In the genomic region with DNA sequence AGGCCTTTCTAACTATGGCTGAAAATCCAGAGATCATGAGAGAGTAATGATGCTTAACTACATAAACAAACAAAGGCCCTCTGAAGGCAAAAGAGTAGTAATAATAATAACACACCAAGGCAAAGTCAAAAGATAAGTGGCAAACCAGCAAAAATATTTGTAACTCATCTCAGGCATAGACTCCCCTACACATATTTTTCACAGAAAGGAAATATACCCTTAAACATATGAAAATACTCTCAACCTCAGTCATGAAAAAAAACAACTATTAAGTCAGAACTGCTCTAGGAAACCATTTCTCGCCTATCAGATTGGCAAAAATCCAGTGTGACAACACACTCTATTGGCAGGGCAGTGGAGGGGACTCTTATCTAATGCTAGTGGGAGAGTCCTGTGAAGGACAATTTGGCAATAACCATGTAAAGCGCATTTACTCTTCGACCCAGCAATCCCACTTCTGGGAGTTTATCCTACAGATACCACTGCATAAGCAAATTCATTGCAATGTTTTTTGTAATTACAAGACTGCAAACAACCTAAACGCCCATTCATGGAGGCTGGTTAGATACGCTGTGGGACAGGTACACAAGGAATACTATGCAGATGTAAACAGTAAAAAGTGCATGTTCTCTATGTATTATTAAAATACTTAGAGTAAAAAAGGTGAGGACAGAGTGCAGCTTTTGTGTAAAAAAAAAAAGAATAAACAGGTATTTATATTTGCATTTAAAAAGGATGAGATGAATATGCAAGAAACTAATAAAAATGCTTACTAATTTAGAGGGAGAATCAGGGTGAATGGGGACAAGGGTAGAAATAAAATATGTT, we compare ENCODE assay signal across 2 cellular contexts.
A peak's percentile ranks its signal among the peaks of the same experiment; 100 is the strongest.
TF ChIP-seq lines count a peak whose summit lies in the region.

No MANE protein-coding gene starts in this region.

TF ChIP-seq in K562, 482 proteins besides CTCF, POLR2A, EP300 and RAD21 (continues in another document):
- TF ChIP-seq FOSL1 (tag; conservative IDR thresholded peaks at IDR 0.05) (peak; percentile 34; the same call in 1 of the 2 replicates), SMAD1 (IDR thresholded peaks at IDR 0.05; ENCODE audit: low read depth, low read length, partially characterized antibody) (peak; percentile 76), TAF15 (IDR thresholded peaks at IDR 0.05; ENCODE audit: low read depth, low read length) (no peak), GTF2E2 (tag; IDR thresholded peaks at IDR 0.05) (0 out of 2 replicates have a peak, but pooled peaks have one; percentile 40), CEBPG (CRISPR knock-in tag; IDR thresholded peaks at IDR 0.05) (no peak), CEBPG (tag; conservative IDR thresholded peaks at IDR 0.05 in 1 of 2, IDR thresholded peaks at IDR 0.05 in 1 of 2) (peak; percentile 78 to 82), CAMTA2 (CRISPR knock-in tag; conservative IDR thresholded peaks at IDR 0.05) (no peak), ZFP36 (IDR thresholded peaks at IDR 0.05; ENCODE audit: low read depth, low read length, partially characterized antibody) (peak; percentile 5), CREM (IDR thresholded peaks at IDR 0.05; ENCODE audit: low read depth) (peak; percentile 24; the same call in 1 of the 2 replicates), ATF7 (IDR thresholded peaks at IDR 0.05) (peak; percentile 27; the same call in 1 of the 2 replicates), RCOR1 (IDR thresholded peaks at IDR 0.05; ENCODE audit: borderline replicate concordance in 1 of 2, low read depth in 2 of 2, low read length in 2 of 2) (peak in 1 of 2 experiments; percentile 60; a peak in 1 of 4 replicates)
- TF ChIP-seq, protein P1, sequence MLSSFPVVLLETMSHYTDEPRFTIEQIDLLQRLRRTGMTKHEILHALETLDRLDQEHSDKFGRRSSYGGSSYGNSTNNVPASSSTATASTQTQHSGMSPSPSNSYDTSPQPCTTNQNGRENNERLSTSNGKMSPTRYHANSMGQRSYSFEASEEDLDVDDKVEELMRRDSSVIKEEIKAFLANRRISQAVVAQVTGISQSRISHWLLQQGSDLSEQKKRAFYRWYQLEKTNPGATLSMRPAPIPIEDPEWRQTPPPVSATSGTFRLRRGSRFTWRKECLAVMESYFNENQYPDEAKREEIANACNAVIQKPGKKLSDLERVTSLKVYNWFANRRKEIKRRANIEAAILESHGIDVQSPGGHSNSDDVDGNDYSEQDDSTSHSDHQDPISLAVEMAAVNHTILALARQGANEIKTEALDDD (IDR thresholded peaks at IDR 0.05): 0 out of 2 replicates have a peak, but pooled peaks have one; percentile 25
- TF ChIP-seq, protein P2, sequence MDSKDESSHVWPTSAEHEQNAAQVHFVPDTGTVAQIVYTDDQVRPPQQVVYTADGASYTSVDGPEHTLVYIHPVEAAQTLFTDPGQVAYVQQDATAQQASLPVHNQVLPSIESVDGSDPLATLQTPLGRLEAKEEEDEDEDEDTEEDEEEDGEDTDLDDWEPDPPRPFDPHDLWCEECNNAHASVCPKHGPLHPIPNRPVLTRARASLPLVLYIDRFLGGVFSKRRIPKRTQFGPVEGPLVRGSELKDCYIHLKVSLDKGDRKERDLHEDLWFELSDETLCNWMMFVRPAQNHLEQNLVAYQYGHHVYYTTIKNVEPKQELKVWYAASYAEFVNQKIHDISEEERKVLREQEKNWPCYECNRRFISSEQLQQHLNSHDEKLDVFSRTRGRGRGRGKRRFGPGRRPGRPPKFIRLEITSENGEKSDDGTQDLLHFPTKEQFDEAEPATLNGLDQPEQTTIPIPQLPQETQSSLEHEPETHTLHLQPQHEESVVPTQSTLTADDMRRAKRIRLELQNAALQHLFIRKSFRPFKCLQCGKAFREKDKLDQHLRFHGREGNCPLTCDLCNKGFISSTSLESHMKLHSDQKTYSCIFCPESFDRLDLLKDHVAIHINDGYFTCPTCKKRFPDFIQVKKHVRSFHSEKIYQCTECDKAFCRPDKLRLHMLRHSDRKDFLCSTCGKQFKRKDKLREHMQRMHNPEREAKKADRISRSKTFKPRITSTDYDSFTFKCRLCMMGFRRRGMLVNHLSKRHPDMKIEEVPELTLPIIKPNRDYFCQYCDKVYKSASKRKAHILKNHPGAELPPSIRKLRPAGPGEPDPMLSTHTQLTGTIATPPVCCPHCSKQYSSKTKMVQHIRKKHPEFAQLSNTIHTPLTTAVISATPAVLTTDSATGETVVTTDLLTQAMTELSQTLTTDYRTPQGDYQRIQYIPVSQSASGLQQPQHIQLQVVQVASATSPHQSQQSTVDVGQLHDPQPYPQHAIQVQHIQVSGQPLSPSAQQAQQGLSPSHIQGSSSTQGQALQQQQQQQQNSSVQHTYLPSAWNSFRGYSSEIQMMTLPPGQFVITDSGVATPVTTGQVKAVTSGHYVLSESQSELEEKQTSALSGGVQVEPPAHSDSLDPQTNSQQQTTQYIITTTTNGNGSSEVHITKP (IDR thresholded peaks at IDR 0.05; ENCODE audit: partially characterized antibody): peak; percentile 17
- TF ChIP-seq, protein P3, sequence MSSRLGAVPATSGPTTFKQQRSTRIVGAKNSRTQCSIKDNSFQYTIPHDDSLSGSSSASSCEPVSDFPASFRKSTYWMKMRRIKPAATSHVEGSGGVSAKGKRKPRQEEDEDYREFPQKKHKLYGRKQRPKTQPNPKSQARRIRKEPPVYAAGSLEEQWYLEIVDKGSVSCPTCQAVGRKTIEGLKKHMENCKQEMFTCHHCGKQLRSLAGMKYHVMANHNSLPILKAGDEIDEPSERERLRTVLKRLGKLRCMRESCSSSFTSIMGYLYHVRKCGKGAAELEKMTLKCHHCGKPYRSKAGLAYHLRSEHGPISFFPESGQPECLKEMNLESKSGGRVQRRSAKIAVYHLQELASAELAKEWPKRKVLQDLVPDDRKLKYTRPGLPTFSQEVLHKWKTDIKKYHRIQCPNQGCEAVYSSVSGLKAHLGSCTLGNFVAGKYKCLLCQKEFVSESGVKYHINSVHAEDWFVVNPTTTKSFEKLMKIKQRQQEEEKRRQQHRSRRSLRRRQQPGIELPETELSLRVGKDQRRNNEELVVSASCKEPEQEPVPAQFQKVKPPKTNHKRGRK (tag; IDR thresholded peaks at IDR 0.05): peak; percentile 62; the same call in 1 of the 2 replicates
- TF ChIP-seq, protein P4, sequence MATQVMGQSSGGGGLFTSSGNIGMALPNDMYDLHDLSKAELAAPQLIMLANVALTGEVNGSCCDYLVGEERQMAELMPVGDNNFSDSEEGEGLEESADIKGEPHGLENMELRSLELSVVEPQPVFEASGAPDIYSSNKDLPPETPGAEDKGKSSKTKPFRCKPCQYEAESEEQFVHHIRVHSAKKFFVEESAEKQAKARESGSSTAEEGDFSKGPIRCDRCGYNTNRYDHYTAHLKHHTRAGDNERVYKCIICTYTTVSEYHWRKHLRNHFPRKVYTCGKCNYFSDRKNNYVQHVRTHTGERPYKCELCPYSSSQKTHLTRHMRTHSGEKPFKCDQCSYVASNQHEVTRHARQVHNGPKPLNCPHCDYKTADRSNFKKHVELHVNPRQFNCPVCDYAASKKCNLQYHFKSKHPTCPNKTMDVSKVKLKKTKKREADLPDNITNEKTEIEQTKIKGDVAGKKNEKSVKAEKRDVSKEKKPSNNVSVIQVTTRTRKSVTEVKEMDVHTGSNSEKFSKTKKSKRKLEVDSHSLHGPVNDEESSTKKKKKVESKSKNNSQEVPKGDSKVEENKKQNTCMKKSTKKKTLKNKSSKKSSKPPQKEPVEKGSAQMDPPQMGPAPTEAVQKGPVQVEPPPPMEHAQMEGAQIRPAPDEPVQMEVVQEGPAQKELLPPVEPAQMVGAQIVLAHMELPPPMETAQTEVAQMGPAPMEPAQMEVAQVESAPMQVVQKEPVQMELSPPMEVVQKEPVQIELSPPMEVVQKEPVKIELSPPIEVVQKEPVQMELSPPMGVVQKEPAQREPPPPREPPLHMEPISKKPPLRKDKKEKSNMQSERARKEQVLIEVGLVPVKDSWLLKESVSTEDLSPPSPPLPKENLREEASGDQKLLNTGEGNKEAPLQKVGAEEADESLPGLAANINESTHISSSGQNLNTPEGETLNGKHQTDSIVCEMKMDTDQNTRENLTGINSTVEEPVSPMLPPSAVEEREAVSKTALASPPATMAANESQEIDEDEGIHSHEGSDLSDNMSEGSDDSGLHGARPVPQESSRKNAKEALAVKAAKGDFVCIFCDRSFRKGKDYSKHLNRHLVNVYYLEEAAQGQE (CRISPR knock-in tag; IDR thresholded peaks at IDR 0.05; ENCODE audit: low read depth): no peak

TF ChIP-seq in HepG2, 621 proteins besides CTCF, POLR2A, EP300 and RAD21 (continues in another document):
- TF ChIP-seq MTF1 (CRISPR knock-in tag; IDR thresholded peaks at IDR 0.05): no peak
- TF ChIP-seq, protein P5, sequence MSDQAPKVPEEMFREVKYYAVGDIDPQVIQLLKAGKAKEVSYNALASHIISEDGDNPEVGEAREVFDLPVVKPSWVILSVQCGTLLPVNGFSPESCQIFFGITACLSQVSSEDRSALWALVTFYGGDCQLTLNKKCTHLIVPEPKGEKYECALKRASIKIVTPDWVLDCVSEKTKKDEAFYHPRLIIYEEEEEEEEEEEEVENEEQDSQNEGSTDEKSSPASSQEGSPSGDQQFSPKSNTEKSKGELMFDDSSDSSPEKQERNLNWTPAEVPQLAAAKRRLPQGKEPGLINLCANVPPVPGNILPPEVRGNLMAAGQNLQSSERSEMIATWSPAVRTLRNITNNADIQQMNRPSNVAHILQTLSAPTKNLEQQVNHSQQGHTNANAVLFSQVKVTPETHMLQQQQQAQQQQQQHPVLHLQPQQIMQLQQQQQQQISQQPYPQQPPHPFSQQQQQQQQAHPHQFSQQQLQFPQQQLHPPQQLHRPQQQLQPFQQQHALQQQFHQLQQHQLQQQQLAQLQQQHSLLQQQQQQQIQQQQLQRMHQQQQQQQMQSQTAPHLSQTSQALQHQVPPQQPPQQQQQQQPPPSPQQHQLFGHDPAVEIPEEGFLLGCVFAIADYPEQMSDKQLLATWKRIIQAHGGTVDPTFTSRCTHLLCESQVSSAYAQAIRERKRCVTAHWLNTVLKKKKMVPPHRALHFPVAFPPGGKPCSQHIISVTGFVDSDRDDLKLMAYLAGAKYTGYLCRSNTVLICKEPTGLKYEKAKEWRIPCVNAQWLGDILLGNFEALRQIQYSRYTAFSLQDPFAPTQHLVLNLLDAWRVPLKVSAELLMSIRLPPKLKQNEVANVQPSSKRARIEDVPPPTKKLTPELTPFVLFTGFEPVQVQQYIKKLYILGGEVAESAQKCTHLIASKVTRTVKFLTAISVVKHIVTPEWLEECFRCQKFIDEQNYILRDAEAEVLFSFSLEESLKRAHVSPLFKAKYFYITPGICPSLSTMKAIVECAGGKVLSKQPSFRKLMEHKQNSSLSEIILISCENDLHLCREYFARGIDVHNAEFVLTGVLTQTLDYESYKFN (CRISPR knock-in tag; conservative IDR thresholded peaks at IDR 0.05): no peak
- TF ChIP-seq, protein P6, sequence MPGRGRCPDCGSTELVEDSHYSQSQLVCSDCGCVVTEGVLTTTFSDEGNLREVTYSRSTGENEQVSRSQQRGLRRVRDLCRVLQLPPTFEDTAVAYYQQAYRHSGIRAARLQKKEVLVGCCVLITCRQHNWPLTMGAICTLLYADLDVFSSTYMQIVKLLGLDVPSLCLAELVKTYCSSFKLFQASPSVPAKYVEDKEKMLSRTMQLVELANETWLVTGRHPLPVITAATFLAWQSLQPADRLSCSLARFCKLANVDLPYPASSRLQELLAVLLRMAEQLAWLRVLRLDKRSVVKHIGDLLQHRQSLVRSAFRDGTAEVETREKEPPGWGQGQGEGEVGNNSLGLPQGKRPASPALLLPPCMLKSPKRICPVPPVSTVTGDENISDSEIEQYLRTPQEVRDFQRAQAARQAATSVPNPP (CRISPR knock-in tag; IDR thresholded peaks at IDR 0.05): no peak
- TF ChIP-seq KLF9 (CRISPR knock-in tag; IDR thresholded peaks at IDR 0.05; ENCODE audit: low read depth): no peak
- no peak for TF ChIP-seq FOXC1 (CRISPR knock-in tag; IDR thresholded peaks at IDR 0.05; ENCODE audit: borderline replicate concordance)
- TF ChIP-seq ZNF780A (CRISPR knock-in tag; IDR thresholded peaks at IDR 0.05): no peak
- no peak for TF ChIP-seq DPF2 (CRISPR knock-in tag; IDR thresholded peaks at IDR 0.05; ENCODE audit: borderline replicate concordance, low read depth)
- TF ChIP-seq KMT2B (CRISPR knock-in tag; IDR thresholded peaks at IDR 0.05): no peak
- TF ChIP-seq, protein P7, sequence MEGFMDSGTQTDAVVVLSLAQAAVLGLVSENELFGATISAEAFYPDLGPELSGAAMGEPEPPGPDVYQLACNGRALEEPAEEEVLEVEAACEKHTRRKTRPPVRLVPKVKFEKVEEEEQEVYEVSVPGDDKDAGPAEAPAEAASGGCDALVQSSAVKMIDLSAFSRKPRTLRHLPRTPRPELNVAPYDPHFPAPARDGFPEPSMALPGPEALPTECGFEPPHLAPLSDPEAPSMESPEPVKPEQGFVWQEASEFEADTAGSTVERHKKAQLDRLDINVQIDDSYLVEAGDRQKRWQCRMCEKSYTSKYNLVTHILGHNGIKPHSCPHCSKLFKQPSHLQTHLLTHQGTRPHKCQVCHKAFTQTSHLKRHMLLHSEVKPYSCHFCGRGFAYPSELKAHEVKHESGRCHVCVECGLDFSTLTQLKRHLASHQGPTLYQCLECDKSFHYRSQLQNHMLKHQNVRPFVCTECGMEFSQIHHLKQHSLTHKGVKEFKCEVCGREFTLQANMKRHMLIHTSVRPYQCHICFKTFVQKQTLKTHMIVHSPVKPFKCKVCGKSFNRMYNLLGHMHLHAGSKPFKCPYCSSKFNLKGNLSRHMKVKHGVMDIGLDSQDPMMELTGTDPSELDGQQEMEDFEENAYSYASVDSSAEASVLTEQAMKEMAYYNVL (CRISPR knock-in tag; IDR thresholded peaks at IDR 0.05; ENCODE audit: borderline replicate concordance): no peak
- no peak for TF ChIP-seq ZSCAN20 (CRISPR knock-in tag; IDR thresholded peaks at IDR 0.05; ENCODE audit: borderline replicate concordance)
- TF ChIP-seq RARA (CRISPR knock-in tag; IDR thresholded peaks at IDR 0.05): no peak
- TF ChIP-seq ZNF567 (CRISPR knock-in tag; IDR thresholded peaks at IDR 0.05; ENCODE audit: borderline replicate concordance): no peak
- TF ChIP-seq, protein P8, sequence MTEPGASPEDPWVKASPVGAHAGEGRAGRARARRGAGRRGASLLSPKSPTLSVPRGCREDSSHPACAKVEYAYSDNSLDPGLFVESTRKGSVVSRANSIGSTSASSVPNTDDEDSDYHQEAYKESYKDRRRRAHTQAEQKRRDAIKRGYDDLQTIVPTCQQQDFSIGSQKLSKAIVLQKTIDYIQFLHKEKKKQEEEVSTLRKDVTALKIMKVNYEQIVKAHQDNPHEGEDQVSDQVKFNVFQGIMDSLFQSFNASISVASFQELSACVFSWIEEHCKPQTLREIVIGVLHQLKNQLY (CRISPR knock-in tag; IDR thresholded peaks at IDR 0.05): no peak
- TF ChIP-seq, protein P9, sequence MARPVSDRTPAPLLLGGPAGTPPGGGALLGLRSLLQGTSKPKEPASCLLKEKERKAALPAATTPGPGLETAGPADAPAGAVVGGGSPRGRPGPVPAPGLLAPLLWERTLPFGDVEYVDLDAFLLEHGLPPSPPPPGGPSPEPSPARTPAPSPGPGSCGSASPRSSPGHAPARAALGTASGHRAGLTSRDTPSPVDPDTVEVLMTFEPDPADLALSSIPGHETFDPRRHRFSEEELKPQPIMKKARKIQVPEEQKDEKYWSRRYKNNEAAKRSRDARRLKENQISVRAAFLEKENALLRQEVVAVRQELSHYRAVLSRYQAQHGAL (CRISPR knock-in tag; IDR thresholded peaks at IDR 0.05; ENCODE audit: not compliant biosample characterization): no peak
- no peak for TF ChIP-seq SIN3A (IDR thresholded peaks at IDR 0.05; ENCODE audit: borderline replicate concordance, low read depth, low read length)
- no peak for TF ChIP-seq ZNF577 (CRISPR knock-in tag; IDR thresholded peaks at IDR 0.05; ENCODE audit: borderline replicate concordance, low read depth)
- TF ChIP-seq, protein P10, sequence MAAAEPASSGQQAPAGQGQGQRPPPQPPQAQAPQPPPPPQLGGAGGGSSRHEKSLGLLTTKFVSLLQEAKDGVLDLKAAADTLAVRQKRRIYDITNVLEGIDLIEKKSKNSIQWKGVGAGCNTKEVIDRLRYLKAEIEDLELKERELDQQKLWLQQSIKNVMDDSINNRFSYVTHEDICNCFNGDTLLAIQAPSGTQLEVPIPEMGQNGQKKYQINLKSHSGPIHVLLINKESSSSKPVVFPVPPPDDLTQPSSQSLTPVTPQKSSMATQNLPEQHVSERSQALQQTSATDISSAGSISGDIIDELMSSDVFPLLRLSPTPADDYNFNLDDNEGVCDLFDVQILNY (CRISPR knock-in tag; conservative IDR thresholded peaks at IDR 0.05): no peak
